ENCODE assay signal across 13 cellular contexts in genomic region chr6:169141706-169142705, GRCh38.
DNase-seq lines count a peak whose midpoint lies in the region; ATAC-seq and TF ChIP-seq lines count a peak whose summit lies in the region.
"Had no signal": no experiment of that assay in that cellular context is flagged by ENCODE, and none has a peak within 500 bp of the region (broad histone marks: within the 10 kb centered on the region; RNA-seq: fewer than 3 reads in every experiment).

No MANE protein-coding gene starts in this region.

- H3K27me3 ChIP-seq in lung (ENCODE audit: control insufficient read depth, insufficient read depth) (no peaks in the 10 kb centered on the region), suprapubic skin (no peaks in the 10 kb centered on the region)
- H3K27me3 ChIP-seq: cardiac muscle cell had no signal

- TF ChIP-seq CTCF in lung (IDR thresholded peaks at IDR 0.05; ENCODE audit: control extremely low read depth, extremely low read depth) = no peak
- TF ChIP-seq CTCF in suprapubic skin (IDR thresholded peaks at IDR 0.05) = no peak
- no peak for TF ChIP-seq CTCF in GM13976 (IDR thresholded peaks at IDR 0.05; ENCODE audit: borderline replicate concordance, control extremely low read depth, extremely low read depth, insufficient read depth, missing control alignments)
- no peak for TF ChIP-seq CTCF in GM10266 (IDR thresholded peaks at IDR 0.05; ENCODE audit: control insufficient read depth, insufficient read depth, low read depth, missing control alignments)

- H3K4me1 ChIP-seq in lung (ENCODE audit: control insufficient read depth in 2 of 2, insufficient read depth in 2 of 2, low read length in 2 of 2) = no peaks in the 10 kb centered on the region
- peaks cover 14% of the 10 kb centered on the region for H3K4me1 ChIP-seq in suprapubic skin

- ATAC-seq in lung (ENCODE audit: insufficient read depth, low FRiP score) (no peak), HG03139 (IDR thresholded peaks at IDR 0.05; ENCODE audit: unreplicated experiment) (no peak)

- H3K9me3 ChIP-seq in lung (ENCODE audit: control insufficient read depth in 2 of 2, insufficient read depth in 1 of 2, low read length in 1 of 2) (peaks cover 0 to 8% of the 10 kb centered on the region in 2 donors), suprapubic skin (no peaks in the 10 kb centered on the region)

- no peak for TF ChIP-seq EP300 in suprapubic skin (IDR thresholded peaks at IDR 0.05)

- no peaks in the 10 kb centered on the region for H3K36me3 ChIP-seq in lung (ENCODE audit: control insufficient read depth in 2 of 2, insufficient read depth in 2 of 2, low read length in 2 of 2)
- no peaks in the 10 kb centered on the region for H3K36me3 ChIP-seq in suprapubic skin
- H3K36me3 ChIP-seq: cardiac muscle cell had no signal

- no peak for TF ChIP-seq POLR2A in suprapubic skin (IDR thresholded peaks at IDR 0.05)

- 62 to 69% methylated on average over 25 of the region's 25 CpGs for WGBS in lung, 2 donors
- WGBS in suprapubic skin = 67% methylated on average over 25 of the region's 25 CpGs

- H3K4me3 ChIP-seq in lung = no peak overlapping the region
- H3K4me3 ChIP-seq in suprapubic skin = no peak overlapping the region
- H3K4me3 ChIP-seq: cardiac muscle cell had no signal

- in situ Hi-C loops in GM13976 (cut with MboI; ENCODE audit: low sequenced_read_pairs, unreplicated experiment) = no loop called here

- DNase-seq in NOMO-1 treated with DMSO at 0.1 percent for 48 hours (lab: John Stamatoyannopoulos, UW; ENCODE audit: unreplicated experiment) (peak; percentile 77), epidermal melanocyte (ENCODE audit: insufficient read length, low spot score) (peak; percentile 61), lung (ENCODE audit: low spot score) (peak; percentile 30), suprapubic skin (ENCODE audit: low spot score in 2 of 2) (peak in 1 of 2 donors; percentile 67), GM13976 (ENCODE audit: low spot score) (no peak), GM10266 (ENCODE audit: extremely low spot score) (no peak), HuH-7.5 (ENCODE audit: low spot score) (no peak)
- DNase-seq: DMS53; NCI-H2081 treated with DMSO at 0.1 percent for 48 hours; stimulated activated naive CD4-positive, alpha-beta T cell treated with Interleukin-2 at 50 U/mL for 16 hours; SW 1271 had no signal

- H3K27ac ChIP-seq in lung (ENCODE audit: low read depth in 1 of 2, low read length in 1 of 2) (peak overlapping the region in 1 of 2 donors; percentile 1), suprapubic skin (peak overlapping the region; percentile 64)
- H3K27ac ChIP-seq: cardiac muscle cell had no signal

Comparison
In these comparisons a context has a peak if more than half of its experiments do, and no peak if none do; other contexts are left out.
1. DNase-seq: peak in NOMO-1 treated with DMSO at 0.1 percent for 48 hours (single experiment), epidermal melanocyte (single experiment) and lung (single experiment); none in GM13976 (single experiment), GM10266 (single experiment) and HuH-7.5 (single experiment).